ENCODE assay signal across 10 cellular contexts in the genomic region with DNA sequence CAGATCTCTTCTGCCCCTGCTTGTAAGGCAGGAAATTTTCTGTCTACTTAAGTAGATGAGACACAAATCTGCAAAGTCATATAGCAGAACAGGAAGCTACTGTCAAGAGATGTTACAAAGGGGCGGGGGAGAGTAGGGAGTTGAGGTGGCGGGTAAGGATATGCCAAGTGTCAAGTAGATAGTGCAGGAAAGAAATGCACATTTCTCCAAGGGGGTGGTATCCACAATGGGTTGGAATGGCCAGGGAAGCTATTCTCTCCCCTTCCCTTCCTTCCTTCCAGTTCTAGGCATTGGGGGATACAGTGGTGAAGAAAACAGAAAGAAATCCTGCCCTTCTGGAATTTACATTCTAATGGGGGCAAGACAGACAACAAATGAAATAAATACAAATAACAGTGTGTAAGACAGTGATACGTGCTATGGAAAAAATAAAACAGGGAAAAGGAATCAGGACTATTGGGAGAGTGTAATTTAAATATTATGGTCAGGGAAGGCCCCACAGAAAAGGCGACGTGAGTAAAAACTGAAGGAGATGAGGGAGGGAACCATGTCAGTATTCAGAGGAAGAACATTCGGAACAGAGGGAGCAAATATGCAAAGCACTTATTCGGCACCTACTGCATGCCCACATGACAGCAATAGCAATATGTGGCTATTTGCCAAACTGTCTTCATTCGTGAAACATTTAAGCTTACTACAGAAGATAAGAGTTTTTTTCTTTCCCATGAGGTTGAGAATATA. TPM values are rescaled to one million over a fixed set of nuclear protein-coding genes. Genes with fewer than 3 reads are reported as not detected.
DNase-seq lines count a peak whose midpoint lies in the region; ATAC-seq and TF ChIP-seq lines count a peak whose summit lies in the region.
"Had no signal": no experiment of that assay in that cellular context is flagged by ENCODE, and none has a peak within 500 bp of the region (broad histone marks: within the 10 kb centered on the region; RNA-seq: fewer than 3 reads in every experiment).

No MANE protein-coding gene starts in this region.

- no TSS peak for BruUV-seq in mammary epithelial cell (replicated peaks; lab: Mats Ljungman, UMichigan)

- TF ChIP-seq CTCF in NB4 (IDR thresholded peaks at IDR 0.05; ENCODE audit: low read depth, low read length) (no peak), mammary epithelial cell (conservative IDR thresholded peaks at IDR 0.05 in 1 of 2, IDR thresholded peaks at IDR 0.05 in 1 of 2; ENCODE audit: extremely low read depth in 1 of 2, insufficient read depth in 1 of 2, low read depth in 1 of 2, low read length in 2 of 2) (no peak)

- H3K4me3 ChIP-seq in NB4 (ENCODE audit: low read depth, low read length) (no peak overlapping the region), mammary epithelial cell (replicated peaks in 1 of 3; ENCODE audit: insufficient read depth in 1 of 3, low read depth in 2 of 3, low read length in 3 of 3) (no peak overlapping the region)
- H3K4me3 ChIP-seq: suprapubic skin had no signal

- CTCF ChIA-PET in mammary epithelial cell (lab: Charles Lee; ENCODE audit: low non-redundant PET), result no interaction called here

- intact Hi-C loops in mammary epithelial cell (cut with micrococcal nuclease), result no loop called here

- no peak overlapping the region for H3K4me2 ChIP-seq in mammary epithelial cell (ENCODE audit: insufficient read depth, low read depth, low read length)

- DNase-seq in GF-D8 (lab: John Stamatoyannopoulos, UW) (peak; percentile 84), NB4 (ENCODE audit: low read depth) (peak; percentile 93), mammary epithelial cell (no peak), pons (ENCODE audit: low spot score) (peak; percentile 68), ureter (ENCODE audit: low spot score) (no peak)
- DNase-seq: activated CD4-positive, alpha-beta T cell treated with anti-CD3 and anti-CD28 coated beads for 48 hours; NCI-H524 had no signal

- dilution Hi-C loops in mammary epithelial cell (cut with HindIII; ENCODE audit: low sequenced_read_pairs), result no loop called here

- H3K36me3 ChIP-seq in mammary epithelial cell (ENCODE audit: insufficient read depth, low read length), result no peaks in the 10 kb centered on the region
- H3K36me3 ChIP-seq: suprapubic skin had no signal

- ATAC-seq in HG03135 (IDR thresholded peaks at IDR 0.05; ENCODE audit: unreplicated experiment) (no peak), GM18498 (IDR thresholded peaks at IDR 0.05; ENCODE audit: unreplicated experiment) (no peak)

- H3K4me1 ChIP-seq in mammary epithelial cell (ENCODE audit: insufficient read depth, low read length), result peaks cover 30% of the 10 kb centered on the region

- no peaks in the 10 kb centered on the region for H3K27me3 ChIP-seq in mammary epithelial cell (ENCODE audit: insufficient read depth, low read length)
- H3K27me3 ChIP-seq: suprapubic skin had no signal

- H3K9me3 ChIP-seq in mammary epithelial cell (replicated peaks; ENCODE audit: insufficient read depth, low read length), result no peaks in the 10 kb centered on the region
- H3K9me3 ChIP-seq: suprapubic skin had no signal

- in situ Hi-C loops in mammary epithelial cell (cut with MboI; ENCODE audit: low sequenced_read_pairs in 2 of 2), result no loop called here

- H3K79me2 ChIP-seq in mammary epithelial cell (ENCODE audit: insufficient read depth, low read length), result no peaks in the 10 kb centered on the region

- no peak for TF ChIP-seq POLR2A in NB4 (IDR thresholded peaks at IDR 0.05; ENCODE audit: extremely low read depth, insufficient read length)

- H4K20me1 ChIP-seq in mammary epithelial cell (ENCODE audit: insufficient read depth, low read length), result no peaks in the 10 kb centered on the region

- no peak overlapping the region for H3K27ac ChIP-seq in mammary epithelial cell (ENCODE audit: insufficient read depth, low read depth, low read length)

- H3K9ac ChIP-seq in mammary epithelial cell (ENCODE audit: insufficient read depth, low read length), result no peak overlapping the region

- H2AFZ ChIP-seq in mammary epithelial cell (ENCODE audit: low read depth, low read length), result peak overlapping the region; percentile 13

- WGBS in mammary epithelial cell (ENCODE audit: low coverage, missing lambda C conversion rate), result 92% methylated on average over 8 of the region's 8 CpGs

RNA-seq across cellular contexts. Expression of a gene that starts 42.8 kb away (rescaled TPM):
- total RNA-seq in mammary epithelial cell, result not detected
- not detected for polyA plus RNA-seq in mammary epithelial cell
- not detected for polyA minus RNA-seq in mammary epithelial cell
- not detected for total RNA-seq in ureter
- total RNA-seq: suprapubic skin had no signal

RNA-seq across cellular contexts. Expression of a gene that starts 57.3 kb away (rescaled TPM):
- total RNA-seq in mammary epithelial cell, result under 1 TPM in 1 of 2 donors, not detected in 1; under 0.01 TPM
- 0.02 TPM for polyA plus RNA-seq in mammary epithelial cell
- polyA minus RNA-seq in mammary epithelial cell, result not detected
- total RNA-seq in ureter, result 0.60 TPM

Comparison
In these comparisons a context has a peak if more than half of its experiments do, and no peak if none do; other contexts are left out.
1. DNase-seq: peak in GF-D8 (single experiment), NB4 (single experiment) and pons (single experiment); none in mammary epithelial cell (single experiment) and ureter (single experiment).